8 cellular contexts compared by ENCODE assay signal in the genomic region with DNA sequence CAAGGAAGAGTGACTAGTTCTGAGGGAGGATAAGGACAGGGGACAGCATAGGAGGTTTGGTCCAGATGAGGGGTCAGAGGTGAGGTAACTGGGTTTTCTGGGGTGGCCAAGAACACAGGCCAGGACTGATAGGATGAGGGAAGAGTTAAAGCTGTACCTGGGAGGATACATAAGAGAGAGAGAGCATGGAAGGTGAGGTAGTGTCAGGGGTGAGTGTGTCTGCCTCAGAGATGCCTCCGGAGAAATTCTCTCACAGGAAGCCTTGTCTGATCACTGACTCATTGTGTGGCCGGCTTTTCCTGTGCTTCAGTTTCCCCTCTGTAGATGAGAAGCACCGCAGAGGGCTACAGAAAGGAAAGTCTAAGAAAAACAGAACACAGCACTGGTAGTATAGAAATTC. TPM values are rescaled to one million over a fixed set of nuclear protein-coding genes. Genes with fewer than 3 reads are reported as not detected.
DNase-seq lines count a peak whose midpoint lies in the region; ATAC-seq, FAIRE-seq and TF ChIP-seq lines count a peak whose summit lies in the region.

No MANE protein-coding gene starts in this region.

- no peaks in the 10 kb centered on the region for H3K27me3 ChIP-seq in CD8-positive, alpha-beta memory T cell (ENCODE audit: insufficient read depth, low read length, poor library complexity, severe bottlenecking)
- no peaks in the 10 kb centered on the region for H3K27me3 ChIP-seq in SK-N-SH (ENCODE audit: insufficient read depth)

- no peaks in the 10 kb centered on the region for H4K20me1 ChIP-seq in SK-N-SH (ENCODE audit: insufficient read depth)

- intact Hi-C loops in activated naive CD4-positive, alpha-beta T cell treated with anti-CD3 and anti-CD28 coated beads for 36 hours (cut with micrococcal nuclease), result loop anchor here (1.0 to 5.0 kb wide), 9 partner anchors 9 to 362 kb away; no protein-coding TSS in a partner anchor

- H3K9me3 ChIP-seq in CD8-positive, alpha-beta memory T cell (ENCODE audit: low read length), result no peaks in the 10 kb centered on the region
- no peaks in the 10 kb centered on the region for H3K9me3 ChIP-seq in SK-N-SH

- no peak overlapping the region for H3K9ac ChIP-seq in SK-N-SH

- peak; percentile 55 to 84 (median 69) for DNase-seq in CD8-positive, alpha-beta memory T cell
- DNase-seq in SK-N-SH, result no peak
- peak; percentile 88 for DNase-seq in activated naive CD4-positive, alpha-beta T cell treated with anti-CD3 and anti-CD28 coated beads for 36 hours
- DNase-seq in nephron progenitor cell, result no peak
- DNase-seq in NCI-H146 treated with DMSO at 0.1 percent for 48 hours (lab: John Stamatoyannopoulos, UW; ENCODE audit: unreplicated experiment), result no peak
- no peak for DNase-seq in D721Med (ENCODE audit: insufficient read length, low spot score)
- no peak for DNase-seq in GOT3 (lab: John Stamatoyannopoulos, UW)

- no peak for FAIRE-seq in D721Med (lab: Jason Lieb, UNC)

- POLR2A ChIA-PET in CD8-positive, alpha-beta memory T cell (lab: Charles Lee), result interaction anchor here (0.6 kb wide), 2 partner anchors 23 to 28 kb away, joined by 3 read pairs; no protein-coding TSS in a partner anchor
- POLR2A ChIA-PET in SK-N-SH (lab: Yijun Ruan, JAX), result no interaction called here

- CTCF ChIA-PET in CD8-positive, alpha-beta memory T cell (lab: Charles Lee), result interaction anchor here (1.0 to 1.6 kb wide), 3 partner anchors 21 to 40 kb away, joined by 3 to 5 read pairs (median 3); a partner anchor contains a TSS
- CTCF ChIA-PET in SK-N-SH (lab: Yijun Ruan, JAX), result interaction anchor here (1.0 to 1.5 kb wide), 2 partner anchors 9 to 66 kb away, joined by 3 read pairs; no protein-coding TSS in a partner anchor
- CTCF ChIA-PET in activated naive CD4-positive, alpha-beta T cell treated with anti-CD3 and anti-CD28 coated beads for 36 hours (lab: Charles Lee), result interaction anchor here (1.0 to 1.5 kb wide), 4 partner anchors 9 to 248 kb away, joined by 3 to 5 read pairs (median 3); no protein-coding TSS in a partner anchor

- peak overlapping the region in 7 of 8 donors; percentile 90 to 100 (median 97) for H3K27ac Mint-ChIP-seq in CD8-positive, alpha-beta memory T cell
- peak overlapping the region; percentile 89 for H3K27ac Mint-ChIP-seq in activated naive CD4-positive, alpha-beta T cell treated with anti-CD3 and anti-CD28 coated beads for 36 hours
- peak overlapping the region; percentile 46 for H3K27ac Mint-ChIP-seq in nephron progenitor cell

- H3F3A ChIP-seq in SK-N-SH (replicated peaks; ENCODE audit: insufficient read depth), result peaks cover 11% of the 10 kb centered on the region

- H2AFZ ChIP-seq in SK-N-SH (ENCODE audit: low read depth), result peak overlapping the region; percentile 83

- H3K27ac ChIP-seq in CD8-positive, alpha-beta memory T cell (ENCODE audit: low read depth, low read length), result peak overlapping the region; percentile 24
- H3K27ac ChIP-seq in SK-N-SH (ENCODE audit: low read depth in 2 of 2, low read length in 1 of 2), result peak overlapping the region in 1 of 2 experiments; percentile 51; a peak in 2 of 4 replicates

- H3K27me3 Mint-ChIP-seq in CD8-positive, alpha-beta memory T cell, result no peaks in the 10 kb centered on the region
- H3K27me3 Mint-ChIP-seq in activated naive CD4-positive, alpha-beta T cell treated with anti-CD3 and anti-CD28 coated beads for 36 hours (ENCODE audit: low read depth), result no peaks in the 10 kb centered on the region
- H3K27me3 Mint-ChIP-seq in nephron progenitor cell (ENCODE audit: low read depth, poor library complexity), result no peaks in the 10 kb centered on the region

- H3K36me3 Mint-ChIP-seq in CD8-positive, alpha-beta memory T cell, result no peaks in the 10 kb centered on the region
- H3K36me3 Mint-ChIP-seq in activated naive CD4-positive, alpha-beta T cell treated with anti-CD3 and anti-CD28 coated beads for 36 hours (ENCODE audit: low read depth), result no peaks in the 10 kb centered on the region
- H3K36me3 Mint-ChIP-seq in nephron progenitor cell (ENCODE audit: low read depth), result no peaks in the 10 kb centered on the region

- H3K9me2 ChIP-seq in SK-N-SH, result no peaks in the 10 kb centered on the region

- 11% methylated on average over 3 of the region's 3 CpGs for WGBS in SK-N-SH (ENCODE audit: low lambda C conversion rate)

- TF ChIP-seq EP300 in SK-N-SH (IDR thresholded peaks at IDR 0.05; ENCODE audit: borderline replicate concordance in 1 of 2, low read depth in 1 of 2, low read length in 1 of 2), result no peak

- H3K4me1 ChIP-seq in CD8-positive, alpha-beta memory T cell (ENCODE audit: insufficient read depth, low read length), result peaks cover 83% of the 10 kb centered on the region
- peaks cover 0 to 14% of the 10 kb centered on the region in 2 experiments; a peak in 3 of 4 replicates for H3K4me1 ChIP-seq in SK-N-SH (ENCODE audit: control insufficient read depth in 1 of 2, insufficient read depth in 2 of 2, low read depth in 1 of 2, low read length in 1 of 2)

- no peak for TF ChIP-seq RAD21 in SK-N-SH (IDR thresholded peaks at IDR 0.05; ENCODE audit: low read length)

- peak overlapping the region; percentile 54 for H3K4me2 ChIP-seq in SK-N-SH

- no peaks in the 10 kb centered on the region for H3K9me3 Mint-ChIP-seq in CD8-positive, alpha-beta memory T cell
- no peaks in the 10 kb centered on the region for H3K9me3 Mint-ChIP-seq in activated naive CD4-positive, alpha-beta T cell treated with anti-CD3 and anti-CD28 coated beads for 36 hours
- H3K9me3 Mint-ChIP-seq in nephron progenitor cell, result no peaks in the 10 kb centered on the region

- no peak for TF ChIP-seq CTCF in SK-N-SH (IDR thresholded peaks at IDR 0.05)
- no peak for TF ChIP-seq CTCF in nephron progenitor cell (IDR thresholded peaks at IDR 0.05)
- TF ChIP-seq CTCF in D721Med (IDR thresholded peaks at IDR 0.05; ENCODE audit: insufficient read depth, missing control alignments), result no peak

- no peaks in the 10 kb centered on the region for H3K4me1 Mint-ChIP-seq in CD8-positive, alpha-beta memory T cell
- peaks cover 53% of the 10 kb centered on the region for H3K4me1 Mint-ChIP-seq in activated naive CD4-positive, alpha-beta T cell treated with anti-CD3 and anti-CD28 coated beads for 36 hours (ENCODE audit: low read depth)
- no peaks in the 10 kb centered on the region for H3K4me1 Mint-ChIP-seq in nephron progenitor cell

- ATAC-seq in HG02571 (IDR thresholded peaks at IDR 0.05; ENCODE audit: unreplicated experiment), result peak; percentile 50

- H3K4me3 ChIP-seq in CD8-positive, alpha-beta memory T cell (ENCODE audit: low read length), result peak overlapping the region; percentile 14
- no peak overlapping the region for H3K4me3 ChIP-seq in SK-N-SH (ENCODE audit: low read depth in 2 of 2, low read length in 1 of 2)

- H3K4me3 Mint-ChIP-seq in CD8-positive, alpha-beta memory T cell, result peak overlapping the region; percentile 29 to 85 (median 69)
- peak overlapping the region; percentile 36 for H3K4me3 Mint-ChIP-seq in activated naive CD4-positive, alpha-beta T cell treated with anti-CD3 and anti-CD28 coated beads for 36 hours
- no peak overlapping the region for H3K4me3 Mint-ChIP-seq in nephron progenitor cell

- H3K79me2 ChIP-seq in SK-N-SH (ENCODE audit: insufficient read depth), result no peaks in the 10 kb centered on the region

- H3K36me3 ChIP-seq in CD8-positive, alpha-beta memory T cell (ENCODE audit: insufficient read depth, low read length), result no peaks in the 10 kb centered on the region
- no peaks in the 10 kb centered on the region for H3K36me3 ChIP-seq in SK-N-SH (replicated peaks in 1 of 2; ENCODE audit: control insufficient read depth in 1 of 2, insufficient read depth in 2 of 2, low read length in 1 of 2)

TF ChIP-seq in SK-N-SH, 30 proteins besides CTCF, POLR2A, EP300 and RAD21:
- TF ChIP-seq GABPA (IDR thresholded peaks at IDR 0.05; ENCODE audit: low read depth) (no peak), TCF12 (IDR thresholded peaks at IDR 0.05) (no peak), POLR2AphosphoS5 (IDR thresholded peaks at IDR 0.05; ENCODE audit: low read depth, low read length) (no peak), FOSL2 (IDR thresholded peaks at IDR 0.05; ENCODE audit: borderline replicate concordance, low read depth) (peak; percentile 51; the same call in 1 of the 2 replicates), SIN3A (IDR thresholded peaks at IDR 0.05; ENCODE audit: borderline replicate concordance, low read depth, low read length) (no peak), JUND (IDR thresholded peaks at IDR 0.05) (peak; percentile 21; the same call in 1 of the 2 replicates), YY1 (IDR thresholded peaks at IDR 0.05; ENCODE audit: low read depth) (no peak), TAF1 (IDR thresholded peaks at IDR 0.05; ENCODE audit: borderline replicate concordance, low read depth, low read length) (no peak)
- TF ChIP-seq, protein P1, sequence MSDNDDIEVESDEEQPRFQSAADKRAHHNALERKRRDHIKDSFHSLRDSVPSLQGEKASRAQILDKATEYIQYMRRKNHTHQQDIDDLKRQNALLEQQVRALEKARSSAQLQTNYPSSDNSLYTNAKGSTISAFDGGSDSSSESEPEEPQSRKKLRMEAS (IDR thresholded peaks at IDR 0.05; ENCODE audit: low read depth), result no peak

RNA-seq across cellular contexts. Expression of a gene that starts 40.2 kb away (rescaled TPM):
- total RNA-seq in CD8-positive, alpha-beta memory T cell, result 10 to 100 TPM; 45.8 to 46.6 TPM
- 10.6 TPM for polyA plus RNA-seq in CD8-positive, alpha-beta memory T cell
- not detected in 2 replicates for polyA plus RNA-seq in SK-N-SH (2012; rRNA removed)
- not detected in 2 replicates for polyA plus RNA-seq in SK-N-SH (2012; cell fraction: cytosol; rRNA removed)
- polyA plus RNA-seq in SK-N-SH (2012; cell fraction: nucleus; rRNA removed), result not detected in 2 replicates
- under 1 TPM; 0.31 to 0.67 TPM for total RNA-seq in activated naive CD4-positive, alpha-beta T cell treated with anti-CD3 and anti-CD28 coated beads for 36 hours

Comparison
In these comparisons a context has a peak if more than half of its experiments do, and no peak if none do; other contexts are left out.
1. DNase-seq: peak in CD8-positive, alpha-beta memory T cell (5 of 5) and activated naive CD4-positive, alpha-beta T cell treated with anti-CD3 and anti-CD28 coated beads for 36 hours (single experiment); none in SK-N-SH (single experiment), nephron progenitor cell (single experiment), NCI-H146 treated with DMSO at 0.1 percent for 48 hours (single experiment), D721Med (single experiment) and GOT3 (single experiment).
2. H3K27ac Mint-ChIP-seq: peak in every context shown above with its lines; median percentile 97 in CD8-positive, alpha-beta memory T cell; 89 in activated naive CD4-positive, alpha-beta T cell treated with anti-CD3 and anti-CD28 coated beads for 36 hours; 46 in nephron progenitor cell.
3. RNA of a gene that starts 40.2 kb away (total RNA-seq): 45.8 to 46.6 TPM in CD8-positive, alpha-beta memory T cell; 0.31 to 0.67 TPM in activated naive CD4-positive, alpha-beta T cell treated with anti-CD3 and anti-CD28 coated beads for 36 hours; every median in the first group is over 10 times any median in the second.